16 cellular contexts compared by ENCODE assay signal in genomic region chr11:8036002-8036802, GRCh38. TPM values are rescaled to one million over a fixed set of nuclear protein-coding genes. Genes with fewer than 3 reads are reported as not detected.
DNase-seq lines count a peak whose midpoint lies in the region; ATAC-seq and TF ChIP-seq lines count a peak whose summit lies in the region.
"Had no signal": no experiment of that assay in that cellular context is flagged by ENCODE, and none has a peak within 500 bp of the region (broad histone marks: within the 10 kb centered on the region; RNA-seq: fewer than 3 reads in every experiment).

No MANE protein-coding gene starts in this region.

- H3K36me3 Mint-ChIP-seq in activated CD8-positive, alpha-beta memory T cell treated with anti-CD3 and anti-CD28 coated beads, Interleukin-2, amount 10 ng/mL, durations not matched to agents 7 days and 5 days = no peaks in the 10 kb centered on the region
- no peaks in the 10 kb centered on the region for H3K36me3 Mint-ChIP-seq in type B pancreatic cell

- no peak overlapping the region for H3K4me3 Mint-ChIP-seq in activated CD8-positive, alpha-beta memory T cell treated with anti-CD3 and anti-CD28 coated beads, Interleukin-2, amount 10 ng/mL, durations not matched to agents 7 days and 5 days
- H3K4me3 Mint-ChIP-seq in type B pancreatic cell = no peak overlapping the region

- CTCF ChIA-PET in activated CD8-positive, alpha-beta memory T cell treated with anti-CD3 and anti-CD28 coated beads, Interleukin-2, amount 10 ng/mL, durations not matched to agents 7 days and 5 days (lab: Charles Lee) = interaction anchor here (6.8 kb wide), 1 partner anchor 58 kb away, joined by 173 read pairs; no protein-coding TSS in a partner anchor

- peaks cover 2% of the 10 kb centered on the region for H3K4me1 Mint-ChIP-seq in activated CD8-positive, alpha-beta memory T cell treated with anti-CD3 and anti-CD28 coated beads, Interleukin-2, amount 10 ng/mL, durations not matched to agents 7 days and 5 days
- H3K4me1 Mint-ChIP-seq in type B pancreatic cell (ENCODE audit: unreplicated experiment) = peaks cover 19% of the 10 kb centered on the region

- H3K36me3 ChIP-seq in lung (ENCODE audit: control insufficient read depth in 2 of 2, insufficient read depth in 2 of 2, low read length in 2 of 2) = no peaks in the 10 kb centered on the region

- TF ChIP-seq CTCF in lung (IDR thresholded peaks at IDR 0.05; ENCODE audit: control extremely low read depth, extremely low read depth) (no peak), type B pancreatic cell (conservative IDR thresholded peaks at IDR 0.05) (no peak)

- H3K27me3 ChIP-seq in lung (ENCODE audit: control insufficient read depth, insufficient read depth) = peaks cover 5% of the 10 kb centered on the region

- DNase-seq in activated CD8-positive, alpha-beta memory T cell treated with anti-CD3 and anti-CD28 coated beads, Interleukin-2, amount 10 ng/mL, durations not matched to agents 7 days and 5 days = peak; percentile 23
- DNase-seq in activated CD8-positive, alpha-beta memory T cell treated with anti-CD3 and anti-CD28 coated beads, Interleukin-2, amount 50 U/mL, for 4 hours = no peak
- peak; percentile 69 for DNase-seq in MV-4-11 (lab: John Stamatoyannopoulos, UW)
- peak; percentile 21 for DNase-seq in lung (ENCODE audit: low spot score)
- DNase-seq in type B pancreatic cell (ENCODE audit: extremely low spot score, unreplicated experiment) = peak; percentile 60
- DNase-seq in NCI-H345 treated with DMSO at 0.1 percent for 48 hours (lab: John Stamatoyannopoulos, UW; ENCODE audit: unreplicated experiment) = no peak
- DNase-seq: Caco-2, NCI-H187 treated with DMSO at 0.1 percent for 48 hours, NCI-H2171, NCI-H510A treated with DMSO at 0.1 percent for 48 hours had no signal

- H3K27me3 Mint-ChIP-seq in activated CD8-positive, alpha-beta memory T cell treated with anti-CD3 and anti-CD28 coated beads, Interleukin-2, amount 10 ng/mL, durations not matched to agents 7 days and 5 days = no peaks in the 10 kb centered on the region
- H3K27me3 Mint-ChIP-seq in type B pancreatic cell = peaks cover 12% of the 10 kb centered on the region

- H3K9me3 Mint-ChIP-seq in activated CD8-positive, alpha-beta memory T cell treated with anti-CD3 and anti-CD28 coated beads, Interleukin-2, amount 10 ng/mL, durations not matched to agents 7 days and 5 days (ENCODE audit: low read depth) = no peaks in the 10 kb centered on the region
- H3K9me3 Mint-ChIP-seq in type B pancreatic cell = no peaks in the 10 kb centered on the region

- H3K9me3 ChIP-seq in lung (ENCODE audit: control insufficient read depth in 2 of 2, insufficient read depth in 1 of 2, low read length in 1 of 2) = no peaks in the 10 kb centered on the region
- H3K9me3 ChIP-seq: A549, Caco-2 had no signal

- no peak overlapping the region for H3K27ac Mint-ChIP-seq in activated CD8-positive, alpha-beta memory T cell treated with anti-CD3 and anti-CD28 coated beads, Interleukin-2, amount 10 ng/mL, durations not matched to agents 7 days and 5 days
- H3K27ac Mint-ChIP-seq in type B pancreatic cell = no peak overlapping the region

- peaks cover 0 to 2% of the 10 kb centered on the region in 2 donors for H3K4me1 ChIP-seq in lung (ENCODE audit: control insufficient read depth in 2 of 2, insufficient read depth in 2 of 2, low read length in 2 of 2)
- H3K4me1 ChIP-seq: A549, Caco-2 had no signal

- peak overlapping the region in 1 of 2 donors; percentile 29 for H3K27ac ChIP-seq in lung (ENCODE audit: low read depth in 1 of 2, low read length in 1 of 2)
- H3K27ac ChIP-seq: A549, C4-2B, KMS-11 had no signal

- ATAC-seq in activated CD8-positive, alpha-beta memory T cell treated with anti-CD3 and anti-CD28 coated beads, Interleukin-2, amount 10 ng/mL, durations not matched to agents 7 days and 5 days = no peak
- ATAC-seq in lung (ENCODE audit: insufficient read depth, low FRiP score) = no peak
- no peak for ATAC-seq in HG03095 (IDR thresholded peaks at IDR 0.05; ENCODE audit: unreplicated experiment)
- ATAC-seq: A549, GM12878, HepG2 had no signal

- H3K4me3 ChIP-seq in lung = no peak overlapping the region
- H3K4me3 ChIP-seq: A549, GM12878 had no signal

- 75 to 83% methylated on average over 5 of the region's 5 CpGs for WGBS in lung, 2 donors

RNA-seq across cellular contexts. Expression of gene TUB, which starts 44.8 kb away (rescaled TPM):
- under 1 TPM; 0.07 to 0.09 TPM for total RNA-seq in activated CD8-positive, alpha-beta memory T cell treated with anti-CD3 and anti-CD28 coated beads, Interleukin-2, amount 10 ng/mL, durations not matched to agents 7 days and 5 days
- 10 to 100 TPM in 1 of 2 donors, 1 to 10 TPM in 1; 8.5 to 23.5 TPM for total RNA-seq in lung
- 1 to 10 TPM in 1 of 2 donors, under 1 TPM in 1; 0.96 to 1.8 TPM for polyA plus RNA-seq in lung
- total RNA-seq in type B pancreatic cell (ENCODE audit: low replicate concordance) = 11.5 and 28.8 TPM in 2 replicates
- total RNA-seq: Caco-2, GM12878 had no signal

RNA-seq across cellular contexts. Expression of gene EIF3F, which starts 49.1 kb away (rescaled TPM):
- total RNA-seq in activated CD8-positive, alpha-beta memory T cell treated with anti-CD3 and anti-CD28 coated beads, Interleukin-2, amount 10 ng/mL, durations not matched to agents 7 days and 5 days = 100 to 1,000 TPM; 192 to 234 TPM
- 100 to 1,000 TPM; 209 to 260 TPM for total RNA-seq in lung
- polyA plus RNA-seq in lung = 100 to 1,000 TPM; 166 to 471 TPM
- 256 and 324 TPM in 2 replicates for total RNA-seq in type B pancreatic cell (ENCODE audit: low replicate concordance)

Comparison
In these comparisons a context has a peak if more than half of its experiments do, and no peak if none do; other contexts are left out.
1. DNase-seq: peak in activated CD8-positive, alpha-beta memory T cell treated with anti-CD3 and anti-CD28 coated beads, Interleukin-2, amount 10 ng/mL, durations not matched to agents 7 days and 5 days (single experiment), MV-4-11 (single experiment), lung (single experiment) and type B pancreatic cell (single experiment); none in activated CD8-positive, alpha-beta memory T cell treated with anti-CD3 and anti-CD28 coated beads, Interleukin-2, amount 50 U/mL, for 4 hours (single experiment) and NCI-H345 treated with DMSO at 0.1 percent for 48 hours (single experiment).
2. RNA of gene TUB, which starts 44.8 kb away (total RNA-seq): 11.5 to 28.8 TPM in type B pancreatic cell and 8.5 to 23.5 TPM in lung; 0.07 to 0.09 TPM in activated CD8-positive, alpha-beta memory T cell treated with anti-CD3 and anti-CD28 coated beads, Interleukin-2, amount 10 ng/mL, durations not matched to agents 7 days and 5 days; every median in the first group is over 4 times any median in the second.